11 cellular contexts compared by ENCODE assay signal in the genomic region with DNA sequence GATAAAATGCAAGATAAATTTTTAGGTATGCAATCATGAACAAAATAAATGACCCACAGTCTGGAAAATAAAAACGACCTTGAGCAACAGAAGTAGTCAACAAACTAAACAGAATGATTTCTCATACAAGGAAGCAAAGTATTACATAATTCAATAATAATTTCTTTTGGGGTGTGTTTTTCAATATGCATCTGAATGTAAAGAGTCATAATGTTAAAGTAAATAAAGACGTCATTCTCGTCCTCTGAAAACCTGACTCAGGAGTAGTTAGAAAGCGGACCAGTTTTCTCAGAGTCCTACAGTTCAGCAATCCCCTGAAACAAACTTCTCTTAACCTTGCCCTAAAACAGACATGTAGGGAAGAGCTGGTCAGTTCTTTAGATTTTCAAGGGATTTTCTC. TPM values are rescaled to one million over a fixed set of nuclear protein-coding genes. Genes with fewer than 3 reads are reported as not detected.
DNase-seq lines count a peak whose midpoint lies in the region; ATAC-seq and TF ChIP-seq lines count a peak whose summit lies in the region.
"Had no signal": no experiment of that assay in that cellular context is flagged by ENCODE, and none has a peak within 500 bp of the region (broad histone marks: within the 10 kb centered on the region; RNA-seq: fewer than 3 reads in every experiment).

No MANE protein-coding gene starts in this region.

- H3K27ac Mint-ChIP-seq in osteocyte (ENCODE audit: unreplicated experiment) (peak overlapping the region; percentile 85), endodermal cell (no peak overlapping the region)
- H3K27ac Mint-ChIP-seq: nephron progenitor cell had no signal

- H3K4me1 Mint-ChIP-seq in osteocyte (ENCODE audit: unreplicated experiment) (peaks cover 70% of the 10 kb centered on the region), endodermal cell (peaks cover 13% of the 10 kb centered on the region)
- H3K4me1 Mint-ChIP-seq: nephron progenitor cell had no signal

- DNase-seq in EH (ENCODE audit: low read depth) (peak; percentile 15), SJCRH30 (no peak), epithelial cell of prostate (ENCODE audit: low read depth, low spot score) (peak; percentile 40), osteocyte (ENCODE audit: extremely low spot score, unreplicated experiment) (no peak), endodermal cell (no peak)
- DNase-seq in activated CD8-positive, alpha-beta memory T cell treated with anti-CD3 and anti-CD28 coated beads, Interleukin-2, amount 50 U/mL, for 48 hours, result no peak
- DNase-seq: nephron progenitor cell had no signal

- H3K4me1 ChIP-seq in SJCRH30 (peaks cover 14% of the 10 kb centered on the region), endodermal cell (ENCODE audit: control insufficient read depth, insufficient read depth, low read length) (no peaks in the 10 kb centered on the region)

- no peaks in the 10 kb centered on the region for H3K27me3 Mint-ChIP-seq in osteocyte (ENCODE audit: unreplicated experiment)
- no peaks in the 10 kb centered on the region for H3K27me3 Mint-ChIP-seq in endodermal cell (ENCODE audit: insufficient read depth)

- H3K36me3 ChIP-seq in SJCRH30 (peaks cover 6% of the 10 kb centered on the region), endodermal cell (ENCODE audit: control insufficient read depth, insufficient read depth, low read length) (no peaks in the 10 kb centered on the region)
- H3K36me3 ChIP-seq: vagina had no signal

- H3K9me3 ChIP-seq in SJCRH30 (replicated peaks) (peaks cover 7% of the 10 kb centered on the region), endodermal cell (ENCODE audit: control insufficient read depth, low read length) (peaks cover 4% of the 10 kb centered on the region)
- H3K9me3 ChIP-seq: vagina had no signal

- no peak overlapping the region for H3K9ac ChIP-seq in endodermal cell (ENCODE audit: extremely low read depth, low read length, poor library complexity, severe bottlenecking)

- H3K4me3 ChIP-seq in SJCRH30 (no peak overlapping the region), endodermal cell (ENCODE audit: low read length) (no peak overlapping the region)
- H3K4me3 ChIP-seq: vagina had no signal

- H3K36me3 Mint-ChIP-seq in osteocyte (ENCODE audit: unreplicated experiment), result peaks cover 24% of the 10 kb centered on the region
- H3K36me3 Mint-ChIP-seq in endodermal cell (ENCODE audit: low read depth), result peaks cover 4% of the 10 kb centered on the region

- TF ChIP-seq CTCF in osteocyte (IDR thresholded peaks at IDR 0.05), result no peak
- no peak for TF ChIP-seq CTCF in endodermal cell (conservative IDR thresholded peaks at IDR 0.05)

- WGBS in endodermal cell (ENCODE audit: insufficient coverage in 1 of 2, insufficient read length in 1 of 2), 2 experiments, result 91% methylated on average over 4 of the region's 4 CpGs; no CpG with 5 or more reads in 1 of the 2 experiments

- no peak for ATAC-seq in GM21737 (IDR thresholded peaks at IDR 0.05; ENCODE audit: unreplicated experiment)
- no peak for ATAC-seq in GM21786 (IDR thresholded peaks at IDR 0.05; ENCODE audit: unreplicated experiment)

- H3K27ac ChIP-seq in SJCRH30, result peak overlapping the region; percentile 37; the same call in 1 of the 2 replicates
- H3K27ac ChIP-seq in epithelial cell of prostate, result peak overlapping the region; percentile 79
- H3K27ac ChIP-seq in endodermal cell (ENCODE audit: low read depth, low read length), result no peak overlapping the region
- H3K27ac ChIP-seq: HL-60, vagina had no signal

- peaks cover 5% of the 10 kb centered on the region for H3K9me3 Mint-ChIP-seq in osteocyte (ENCODE audit: unreplicated experiment)
- no peaks in the 10 kb centered on the region for H3K9me3 Mint-ChIP-seq in endodermal cell

- H3K4me3 Mint-ChIP-seq in osteocyte (ENCODE audit: unreplicated experiment), result no peak overlapping the region
- H3K4me3 Mint-ChIP-seq in endodermal cell, result no peak overlapping the region
- H3K4me3 Mint-ChIP-seq: nephron progenitor cell had no signal

- H3K27me3 ChIP-seq in SJCRH30 (no peaks in the 10 kb centered on the region), endodermal cell (ENCODE audit: control insufficient read depth, insufficient read depth, low read length, poor library complexity, severe bottlenecking) (no peaks in the 10 kb centered on the region)
- H3K27me3 ChIP-seq: vagina had no signal

RNA-seq across cellular contexts. Expression of a gene that starts 18.6 kb away (rescaled TPM):
- total RNA-seq in SJCRH30 (2014; rRNA removed; shearing (Covaris generic)), result 50.8 and 57.1 TPM in 2 replicates
- total RNA-seq in osteocyte (92.8 and 95.7 TPM in 2 replicates), endodermal cell (10 to 100 TPM; 30.0 to 34.3 TPM)
- 15.9 TPM for polyA plus RNA-seq in endodermal cell (2013, experiment 1 of 2)
- polyA plus RNA-seq in endodermal cell (2013, experiment 2 of 2), result 18.5 TPM

Comparison
In these comparisons a context has a peak if more than half of its experiments do, and no peak if none do; other contexts are left out.
1. DNase-seq: peak in EH (single experiment) and epithelial cell of prostate (single experiment); none in SJCRH30 (0 of 2), osteocyte (single experiment), endodermal cell (single experiment) and activated CD8-positive, alpha-beta memory T cell treated with anti-CD3 and anti-CD28 coated beads, Interleukin-2, amount 50 U/mL, for 48 hours (single experiment).